In the genomic region with DNA sequence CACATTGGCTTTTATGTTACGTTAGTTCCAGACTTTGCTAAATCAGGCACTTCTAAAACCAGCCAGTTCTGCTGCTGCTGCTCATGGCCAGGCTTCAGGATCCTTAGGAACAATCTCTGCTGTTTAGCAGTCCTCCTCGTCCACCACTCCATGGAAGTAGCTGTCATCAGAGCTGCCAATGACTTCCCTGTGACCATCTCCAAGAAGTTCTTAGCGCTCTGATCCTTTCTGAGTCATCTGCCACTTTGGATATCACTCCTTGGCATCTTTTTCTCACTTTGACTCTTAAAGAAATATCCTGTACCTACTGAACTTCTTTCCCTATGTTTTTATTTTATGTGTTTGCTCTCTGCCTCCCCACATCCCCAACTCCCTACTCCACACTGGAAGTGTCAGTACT, we compare ENCODE assay signal across 1 cellular context.
TF ChIP-seq lines count a peak whose summit lies in the region.

No MANE protein-coding gene starts in this region.

TF ChIP-seq in K562, 482 proteins besides CTCF, POLR2A, EP300 and RAD21:
- no peak for TF ChIP-seq ZFX (CRISPR knock-in tag; IDR thresholded peaks at IDR 0.05)
- TF ChIP-seq PHF21A (IDR thresholded peaks at IDR 0.05; ENCODE audit: borderline replicate concordance, low read depth), result no peak
- TF ChIP-seq, protein P1, sequence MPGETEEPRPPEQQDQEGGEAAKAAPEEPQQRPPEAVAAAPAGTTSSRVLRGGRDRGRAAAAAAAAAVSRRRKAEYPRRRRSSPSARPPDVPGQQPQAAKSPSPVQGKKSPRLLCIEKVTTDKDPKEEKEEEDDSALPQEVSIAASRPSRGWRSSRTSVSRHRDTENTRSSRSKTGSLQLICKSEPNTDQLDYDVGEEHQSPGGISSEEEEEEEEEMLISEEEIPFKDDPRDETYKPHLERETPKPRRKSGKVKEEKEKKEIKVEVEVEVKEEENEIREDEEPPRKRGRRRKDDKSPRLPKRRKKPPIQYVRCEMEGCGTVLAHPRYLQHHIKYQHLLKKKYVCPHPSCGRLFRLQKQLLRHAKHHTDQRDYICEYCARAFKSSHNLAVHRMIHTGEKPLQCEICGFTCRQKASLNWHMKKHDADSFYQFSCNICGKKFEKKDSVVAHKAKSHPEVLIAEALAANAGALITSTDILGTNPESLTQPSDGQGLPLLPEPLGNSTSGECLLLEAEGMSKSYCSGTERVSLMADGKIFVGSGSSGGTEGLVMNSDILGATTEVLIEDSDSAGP (CRISPR knock-in tag; IDR thresholded peaks at IDR 0.05), result peak; percentile 49; the same call in 1 of the 2 replicates
- TF ChIP-seq SMARCE1 (IDR thresholded peaks at IDR 0.05), result peak; percentile 34; the same call in 1 of the 2 replicates
- no peak for TF ChIP-seq CREM (IDR thresholded peaks at IDR 0.05; ENCODE audit: low read depth)
- TF ChIP-seq, protein P2, sequence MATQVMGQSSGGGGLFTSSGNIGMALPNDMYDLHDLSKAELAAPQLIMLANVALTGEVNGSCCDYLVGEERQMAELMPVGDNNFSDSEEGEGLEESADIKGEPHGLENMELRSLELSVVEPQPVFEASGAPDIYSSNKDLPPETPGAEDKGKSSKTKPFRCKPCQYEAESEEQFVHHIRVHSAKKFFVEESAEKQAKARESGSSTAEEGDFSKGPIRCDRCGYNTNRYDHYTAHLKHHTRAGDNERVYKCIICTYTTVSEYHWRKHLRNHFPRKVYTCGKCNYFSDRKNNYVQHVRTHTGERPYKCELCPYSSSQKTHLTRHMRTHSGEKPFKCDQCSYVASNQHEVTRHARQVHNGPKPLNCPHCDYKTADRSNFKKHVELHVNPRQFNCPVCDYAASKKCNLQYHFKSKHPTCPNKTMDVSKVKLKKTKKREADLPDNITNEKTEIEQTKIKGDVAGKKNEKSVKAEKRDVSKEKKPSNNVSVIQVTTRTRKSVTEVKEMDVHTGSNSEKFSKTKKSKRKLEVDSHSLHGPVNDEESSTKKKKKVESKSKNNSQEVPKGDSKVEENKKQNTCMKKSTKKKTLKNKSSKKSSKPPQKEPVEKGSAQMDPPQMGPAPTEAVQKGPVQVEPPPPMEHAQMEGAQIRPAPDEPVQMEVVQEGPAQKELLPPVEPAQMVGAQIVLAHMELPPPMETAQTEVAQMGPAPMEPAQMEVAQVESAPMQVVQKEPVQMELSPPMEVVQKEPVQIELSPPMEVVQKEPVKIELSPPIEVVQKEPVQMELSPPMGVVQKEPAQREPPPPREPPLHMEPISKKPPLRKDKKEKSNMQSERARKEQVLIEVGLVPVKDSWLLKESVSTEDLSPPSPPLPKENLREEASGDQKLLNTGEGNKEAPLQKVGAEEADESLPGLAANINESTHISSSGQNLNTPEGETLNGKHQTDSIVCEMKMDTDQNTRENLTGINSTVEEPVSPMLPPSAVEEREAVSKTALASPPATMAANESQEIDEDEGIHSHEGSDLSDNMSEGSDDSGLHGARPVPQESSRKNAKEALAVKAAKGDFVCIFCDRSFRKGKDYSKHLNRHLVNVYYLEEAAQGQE (CRISPR knock-in tag; IDR thresholded peaks at IDR 0.05; ENCODE audit: low read depth), result no peak
- no peak for TF ChIP-seq POLR3A (IDR thresholded peaks at IDR 0.05; ENCODE audit: borderline replicate concordance, extremely low read depth, insufficient read depth, insufficient read length)
- TF ChIP-seq GABPA (tag; conservative IDR thresholded peaks at IDR 0.05; ENCODE audit: low read depth), result no peak
- TF ChIP-seq CTBP1 (IDR thresholded peaks at IDR 0.05; ENCODE audit: borderline replicate concordance), result 0 out of 2 replicates have a peak, but pooled peaks have one; percentile 22
- TF ChIP-seq HSF4 (CRISPR knock-in tag; IDR thresholded peaks at IDR 0.05; ENCODE audit: borderline replicate concordance), result no peak
- TF ChIP-seq FOSL1 (tag; conservative IDR thresholded peaks at IDR 0.05), result peak; percentile 84
- TF ChIP-seq DPF2 (IDR thresholded peaks at IDR 0.05), result peak; percentile 29; the same call in 1 of the 2 replicates
- TF ChIP-seq GATAD2A (IDR thresholded peaks at IDR 0.05), result no peak
- TF ChIP-seq, protein P3, sequence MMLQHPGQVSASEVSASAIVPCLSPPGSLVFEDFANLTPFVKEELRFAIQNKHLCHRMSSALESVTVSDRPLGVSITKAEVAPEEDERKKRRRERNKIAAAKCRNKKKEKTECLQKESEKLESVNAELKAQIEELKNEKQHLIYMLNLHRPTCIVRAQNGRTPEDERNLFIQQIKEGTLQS (IDR thresholded peaks at IDR 0.05), result peak; percentile 77
- TF ChIP-seq, protein P3 (CRISPR knock-in tag; conservative IDR thresholded peaks at IDR 0.05), result no peak
- TF ChIP-seq JUND (IDR thresholded peaks at IDR 0.05; ENCODE audit: borderline replicate concordance, low read depth, low read length), result peak; percentile 85
- TF ChIP-seq JUND (tag; IDR thresholded peaks at IDR 0.05; ENCODE audit: borderline replicate concordance, low read depth, low read length), result peak; percentile 56; the same call in 1 of the 3 replicates
- TF ChIP-seq ARID1B (IDR thresholded peaks at IDR 0.05), result peak; percentile 36; the same call in 1 of the 2 replicates
- no peak for TF ChIP-seq FOS (IDR thresholded peaks at IDR 0.05; ENCODE audit: extremely low read depth, insufficient read length)
- no peak for TF ChIP-seq MAZ (CRISPR knock-in tag; conservative IDR thresholded peaks at IDR 0.05 in 1 of 2, IDR thresholded peaks at IDR 0.05 in 1 of 2)
- TF ChIP-seq, protein P4, sequence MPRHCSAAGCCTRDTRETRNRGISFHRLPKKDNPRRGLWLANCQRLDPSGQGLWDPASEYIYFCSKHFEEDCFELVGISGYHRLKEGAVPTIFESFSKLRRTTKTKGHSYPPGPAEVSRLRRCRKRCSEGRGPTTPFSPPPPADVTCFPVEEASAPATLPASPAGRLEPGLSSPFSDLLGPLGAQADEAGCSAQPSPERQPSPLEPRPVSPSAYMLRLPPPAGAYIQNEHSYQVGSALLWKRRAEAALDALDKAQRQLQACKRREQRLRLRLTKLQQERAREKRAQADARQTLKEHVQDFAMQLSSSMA (CRISPR knock-in tag; IDR thresholded peaks at IDR 0.05), result no peak
- no peak for TF ChIP-seq ETS2 (tag; IDR thresholded peaks at IDR 0.05; ENCODE audit: borderline replicate concordance, poor library complexity, severe bottlenecking)
- no peak for TF ChIP-seq ZC3H11A (IDR thresholded peaks at IDR 0.05; ENCODE audit: low read depth, low read length)
- TF ChIP-seq JUN (IDR thresholded peaks at IDR 0.05; ENCODE audit: borderline replicate concordance, low read depth, low read length), result peak; percentile 70; the same call in 1 of the 2 replicates
- TF ChIP-seq JUN (CRISPR knock-in tag; IDR thresholded peaks at IDR 0.05; ENCODE audit: borderline replicate concordance), result no peak
- no peak for TF ChIP-seq SREBF1 (IDR thresholded peaks at IDR 0.05; ENCODE audit: borderline replicate concordance, low read depth, low read length)
- TF ChIP-seq, protein P5, sequence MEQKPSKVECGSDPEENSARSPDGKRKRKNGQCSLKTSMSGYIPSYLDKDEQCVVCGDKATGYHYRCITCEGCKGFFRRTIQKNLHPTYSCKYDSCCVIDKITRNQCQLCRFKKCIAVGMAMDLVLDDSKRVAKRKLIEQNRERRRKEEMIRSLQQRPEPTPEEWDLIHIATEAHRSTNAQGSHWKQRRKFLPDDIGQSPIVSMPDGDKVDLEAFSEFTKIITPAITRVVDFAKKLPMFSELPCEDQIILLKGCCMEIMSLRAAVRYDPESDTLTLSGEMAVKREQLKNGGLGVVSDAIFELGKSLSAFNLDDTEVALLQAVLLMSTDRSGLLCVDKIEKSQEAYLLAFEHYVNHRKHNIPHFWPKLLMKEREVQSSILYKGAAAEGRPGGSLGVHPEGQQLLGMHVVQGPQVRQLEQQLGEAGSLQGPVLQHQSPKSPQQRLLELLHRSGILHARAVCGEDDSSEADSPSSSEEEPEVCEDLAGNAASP (IDR thresholded peaks at IDR 0.05), result no peak
- TF ChIP-seq SMAD3 (CRISPR knock-in tag; conservative IDR thresholded peaks at IDR 0.05), result no peak
- TF ChIP-seq LEF1 (IDR thresholded peaks at IDR 0.05), result no peak
- TF ChIP-seq SMARCA4 (IDR thresholded peaks at IDR 0.05), result peak; percentile 30; the same call in 1 of the 2 replicates
